In genomic region chr15:68795298-68795848, GRCh38 we compare ENCODE assay signal across 8 cellular contexts. TPM values are rescaled to one million over a fixed set of nuclear protein-coding genes. Genes with fewer than 3 reads are reported as not detected.
A peak's percentile ranks its signal among the peaks of the same experiment; 100 is the strongest.
DNase-seq lines count a peak whose midpoint lies in the region; TF ChIP-seq lines count a peak whose summit lies in the region.

No MANE protein-coding gene starts in this region.

- peaks cover 10% of the 10 kb centered on the region; the same call in 1 of the 2 replicates for H4K20me1 ChIP-seq in GM23248 (ENCODE audit: insufficient read depth)

- CTCF ChIA-PET in CD4-positive, alpha-beta memory T cell (lab: Charles Lee; ENCODE audit: partially characterized antibody): interaction anchor here (0.7 to 3.0 kb wide), 8 partner anchors 9 to 245 kb away, joined by 3 to 27 read pairs (median 7); no protein-coding TSS in a partner anchor

- H3K9ac ChIP-seq in GM23248: peak overlapping the region; percentile 62
- H3K9ac ChIP-seq in stomach smooth muscle (ENCODE audit: low read length in 2 of 2): peak overlapping the region; percentile 46 to 68

- peaks cover 95% of the 10 kb centered on the region for H3K79me2 ChIP-seq in GM23248 (ENCODE audit: insufficient read depth)

- intact Hi-C loops in CD4-positive, alpha-beta memory T cell (cut with micrococcal nuclease): loop anchor here (1.0 kb wide), 1 partner anchor 22 kb away; no protein-coding TSS in a partner anchor

- H3K27me3 ChIP-seq in CD4-positive, alpha-beta memory T cell (ENCODE audit: insufficient read depth, low read length): no peaks in the 10 kb centered on the region
- H3K27me3 ChIP-seq in GM23248 (replicated peaks; ENCODE audit: insufficient read depth): no peaks in the 10 kb centered on the region
- H3K27me3 ChIP-seq in stomach smooth muscle (ENCODE audit: control insufficient read depth in 1 of 2, insufficient read depth in 2 of 2, low read length in 2 of 2): no peaks in the 10 kb centered on the region

- 5 to 7% methylated on average over 20 of the region's 20 CpGs for WGBS in GM23248 (ENCODE audit: low coverage in 1 of 2, low lambda C conversion rate in 2 of 2, missing lambda C conversion rate in 2 of 2), 2 experiments

- H3K36me3 Mint-ChIP-seq in CD4-positive, alpha-beta memory T cell: peaks cover 3 to 23% of the 10 kb centered on the region in 2 donors
- peaks cover 42% of the 10 kb centered on the region for H3K36me3 Mint-ChIP-seq in nephron progenitor cell (ENCODE audit: low read depth)

- H3K9me3 ChIP-seq in CD4-positive, alpha-beta memory T cell (ENCODE audit: control insufficient read depth in 1 of 2, low read length in 2 of 2): no peaks in the 10 kb centered on the region
- no peaks in the 10 kb centered on the region for H3K9me3 ChIP-seq in GM23248 (ENCODE audit: low read depth)
- no peaks in the 10 kb centered on the region for H3K9me3 ChIP-seq in stomach smooth muscle (ENCODE audit: control insufficient read depth in 2 of 2, low read length in 2 of 2)

- no peaks in the 10 kb centered on the region for H3K36me3 ChIP-seq in CD4-positive, alpha-beta memory T cell (ENCODE audit: insufficient read depth, low read length)
- no peaks in the 10 kb centered on the region for H3K36me3 ChIP-seq in GM23248 (ENCODE audit: low read depth)
- peaks cover 0 to 5% of the 10 kb centered on the region in 2 donors for H3K36me3 ChIP-seq in stomach smooth muscle (ENCODE audit: control insufficient read depth in 2 of 2, insufficient read depth in 2 of 2, low read length in 2 of 2)

- H2AFZ ChIP-seq in GM23248: peak overlapping the region; percentile 30

- DNase-seq in CD4-positive, alpha-beta memory T cell: peak; percentile 57 to 82 (median 62)
- peak; percentile 94 for DNase-seq in GM23248
- DNase-seq in NCI-H82 treated with DMSO at 0.1 percent for 48 hours (lab: John Stamatoyannopoulos, UW; ENCODE audit: unreplicated experiment): peak; percentile 93
- DNase-seq in activated naive CD4-positive, alpha-beta T cell treated with Interleukin-2 at 50 U/mL for 16 hours: peak; percentile 56
- peak; percentile 73 for DNase-seq in foreskin melanocyte
- peak; percentile 81 for DNase-seq in nephron progenitor cell
- no peak for DNase-seq in SHP77 treated with DMSO at 0.1 percent for 48 hours (lab: John Stamatoyannopoulos, UW)

- peaks cover 71 to 99% (median 89%) of the 10 kb centered on the region in 4 donors for H3K4me1 Mint-ChIP-seq in CD4-positive, alpha-beta memory T cell
- peaks cover 98% of the 10 kb centered on the region for H3K4me1 Mint-ChIP-seq in nephron progenitor cell

- H3K4me2 ChIP-seq in GM23248 (ENCODE audit: unreplicated experiment): peak overlapping the region; percentile 41

- in situ Hi-C loops in GM23248 (cut with MboI): no loop called here

- peak overlapping the region; percentile 2 to 80 (median 70) for H3K4me3 Mint-ChIP-seq in CD4-positive, alpha-beta memory T cell
- H3K4me3 Mint-ChIP-seq in nephron progenitor cell: peak overlapping the region; percentile 66

- H3K27me3 Mint-ChIP-seq in CD4-positive, alpha-beta memory T cell: no peaks in the 10 kb centered on the region
- no peaks in the 10 kb centered on the region for H3K27me3 Mint-ChIP-seq in nephron progenitor cell (ENCODE audit: low read depth, poor library complexity)

- peaks cover 0 to 1% (median 0%) of the 10 kb centered on the region in 8 donors for H3K9me3 Mint-ChIP-seq in CD4-positive, alpha-beta memory T cell
- no peaks in the 10 kb centered on the region for H3K9me3 Mint-ChIP-seq in nephron progenitor cell

- H3K9me2 ChIP-seq in GM23248 (ENCODE audit: insufficient read depth): no peaks in the 10 kb centered on the region

- H3K4me3 ChIP-seq in CD4-positive, alpha-beta memory T cell (ENCODE audit: low read length in 2 of 2): no peak overlapping the region
- H3K4me3 ChIP-seq in GM23248 (peak overlapping the region; percentile 38), stomach smooth muscle (ENCODE audit: low read length in 2 of 2) (peak overlapping the region; percentile 50 to 51)

- POLR2A ChIA-PET in CD4-positive, alpha-beta memory T cell (lab: Charles Lee; ENCODE audit: partially characterized antibody): interaction anchor here (0.6 to 6.0 kb wide), 5 partner anchors 11 to 42 kb away, joined by 3 to 92 read pairs (median 3); partner anchors contain the start of gene ANP32A

- peaks cover 100% of the 10 kb centered on the region for H3K4me1 ChIP-seq in CD4-positive, alpha-beta memory T cell (ENCODE audit: insufficient read depth, low read length)
- H3K4me1 ChIP-seq in GM23248 (ENCODE audit: insufficient read depth) (peaks cover 15% of the 10 kb centered on the region), stomach smooth muscle (ENCODE audit: control insufficient read depth, insufficient read depth, low read length) (peaks cover 45% of the 10 kb centered on the region)

- peaks cover 9% of the 10 kb centered on the region for H3F3A ChIP-seq in GM23248 (ENCODE audit: insufficient read depth)

- H3K27ac ChIP-seq in CD4-positive, alpha-beta memory T cell (ENCODE audit: low read depth, low read length): peak overlapping the region; percentile 32
- H3K27ac ChIP-seq in GM23248 (peak overlapping the region; percentile 61), stomach smooth muscle (ENCODE audit: low read length) (peak overlapping the region; percentile 69)

- no peak for TF ChIP-seq CTCF in nephron progenitor cell (IDR thresholded peaks at IDR 0.05)

- peak overlapping the region; percentile 73 to 91 (median 85) for H3K27ac Mint-ChIP-seq in CD4-positive, alpha-beta memory T cell
- H3K27ac Mint-ChIP-seq in nephron progenitor cell: peak overlapping the region; percentile 92

RNA-seq across cellular contexts. Expression of gene ANP32A, which starts 25.3 kb away (rescaled TPM):
- total RNA-seq in CD4-positive, alpha-beta memory T cell: 100 to 1,000 TPM; 134 TPM
- polyA plus RNA-seq in CD4-positive, alpha-beta memory T cell: 10 to 100 TPM; 52.7 to 64.5 TPM
- 40.1 and 40.3 TPM in 2 replicates for total RNA-seq in GM23248 (2014; rRNA removed; shearing (Covaris generic))
- polyA plus RNA-seq in GM23248 (2016; fragmentation: Nextera tagmentation; extraction: Ambion mirVana): 69.7 and 70.0 TPM in 2 replicates

Comparison
In these comparisons a context has a peak if more than half of its experiments do, and no peak if none do; other contexts are left out.
1. H3K4me3 ChIP-seq: peak in GM23248 (single experiment) and stomach smooth muscle (2 of 2); none in CD4-positive, alpha-beta memory T cell (0 of 2).
2. Peak in every context shown above with its lines, with median percentiles within 50 percentile points of each other: H3K27ac ChIP-seq.